In genomic region chr15:95669146-95669922, GRCh38 we compare ENCODE assay signal across 1 cellular context.
A peak's percentile ranks its signal among the peaks of the same experiment; 100 is the strongest.
TF ChIP-seq lines count a peak whose summit lies in the region.

No MANE protein-coding gene starts in this region.

TF ChIP-seq in GM12878, 131 proteins besides CTCF, POLR2A, EP300 and RAD21 (continued from another document):
- 0 out of 2 replicates have a peak, but pooled peaks have one; percentile 23 for TF ChIP-seq ZNF687 (IDR thresholded peaks at IDR 0.05)
- no peak for TF ChIP-seq SUZ12 (IDR thresholded peaks at IDR 0.05; ENCODE audit: unreplicated experiment)
- no peak for TF ChIP-seq PBX3 (IDR thresholded peaks at IDR 0.05; ENCODE audit: insufficient replicate concordance, low read depth, low read length)
- no peak for TF ChIP-seq BHLHE40 (IDR thresholded peaks at IDR 0.05; ENCODE audit: borderline replicate concordance in 1 of 2, low read depth in 2 of 2, low read length in 1 of 2)
